In the genomic region with DNA sequence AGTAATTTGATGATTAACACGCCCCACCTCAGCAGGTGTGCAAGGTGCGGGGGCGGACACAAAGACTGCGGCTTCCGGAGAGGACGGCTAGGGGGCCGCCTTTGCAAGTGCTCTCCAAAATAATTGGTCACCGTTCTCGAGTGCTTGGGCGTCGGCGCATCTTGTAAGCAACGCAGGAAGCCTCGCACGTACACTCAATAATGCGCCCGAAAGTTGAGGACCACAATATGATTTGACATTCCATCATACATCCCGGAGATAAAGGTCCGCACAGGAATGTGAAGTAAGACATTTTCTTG, we compare ENCODE assay signal across 32 cellular contexts.
"Had no signal": no experiment of that assay in that cellular context is flagged by ENCODE, and none has a peak within 500 bp of the region (broad histone marks: within the 10 kb centered on the region; RNA-seq: fewer than 3 reads in every experiment).

No MANE protein-coding gene starts in this region.

- ATAC-seq: activated CD8-positive, alpha-beta T cell treated with anti-CD3 and anti-CD28 coated beads, Interleukin-2, amount 10 ng/mL, durations not matched to agents 7 days and 5 days; activated naive CD4-positive, alpha-beta T cell treated with anti-CD3 and anti-CD28 coated beads, Interleukin-2, amount 50 U/mL, for 72 hours; activated naive CD8-positive, alpha-beta T cell treated with anti-CD3 and anti-CD28 coated beads, Interleukin-2, amount 50 U/mL, for 24 hours; body of pancreas; SK-N-SH treated with all-trans-retinoic acid at 6 μM for 48 hours; T-helper 17 cell; WTC11 had no signal

- H3K27me3 ChIP-seq: ascending aorta, Peyer's patch, SJSA1 had no signal

- H3K27ac ChIP-seq: ascending aorta, body of pancreas, Peyer's patch, RWPE1, SJSA1 had no signal

- H3K9me3 ChIP-seq: ascending aorta, body of pancreas, Peyer's patch had no signal

- H3K4me1 ChIP-seq: ascending aorta, SJSA1 had no signal

- H3K4me3 ChIP-seq: ascending aorta, body of pancreas, Peyer's patch, SJSA1 had no signal

- H3K36me3 ChIP-seq: ascending aorta, Peyer's patch, SJSA1 had no signal

- FAIRE-seq: bronchial epithelial cell had no signal

- DNase-seq: activated CD4-positive, alpha-beta T cell treated with anti-CD3 and anti-CD28 coated beads for 48 hours; activated CD4-positive, alpha-beta T cell treated with anti-CD3 and anti-CD28 coated beads, Interleukin-2, amount 50 U/mL, for 4 hours; activated CD4-positive, CD25-positive, alpha-beta regulatory T cell treated with anti-CD3 and anti-CD28 coated beads, Interleukin-2, amount 50 U/mL, for 72 hours; activated CD8-positive, alpha-beta memory T cell treated with anti-CD3 and anti-CD28 coated beads, Interleukin-2, amount 50 U/mL, for 48 hours; activated CD8-positive, alpha-beta T cell treated with anti-CD3 and anti-CD28 coated beads, Interleukin-2, amount 10 ng/mL, durations not matched to agents 7 days and 5 days; activated effector memory CD4-positive, alpha-beta T cell treated with anti-CD3 and anti-CD28 coated beads, Interleukin-2, amount 50 U/mL, for 16 hours; activated naive CD4-positive, alpha-beta T cell treated with Interleukin-2 at 50 U/mL for 16 hours; activated naive CD8-positive, alpha-beta T cell treated with anti-CD3 and anti-CD28 coated beads, Interleukin-2, amount 50 U/mL, for 24 hours; activated T-cell treated with anti-CD3 and anti-CD28 coated beads, Interleukin-2, amount 50 U/mL, for 1 hour; amniotic stem cell; body of pancreas; central memory CD4-positive, alpha-beta T cell; MM.1S; NCI-H187; NCI-H2081; NCI-H2171; NCI-H2227 treated with DMSO at 0.1 percent for 48 hours; NCI-H446 treated with DMSO at 0.1 percent for 48 hours; NCI-H524 treated with DMSO at 0.1 percent for 48 hours; NK-92 treated with Interleukin-12 subunit alpha and Interleukin-12 subunit beta, amount 100 ng/mL, for 24 hours; OCI-M1; Right ventricle myocardium superior; T-helper 17 cell; T-helper 9 cell had no signal
